Comparison of ENCODE assay signal across 2 cellular contexts in the genomic region with DNA sequence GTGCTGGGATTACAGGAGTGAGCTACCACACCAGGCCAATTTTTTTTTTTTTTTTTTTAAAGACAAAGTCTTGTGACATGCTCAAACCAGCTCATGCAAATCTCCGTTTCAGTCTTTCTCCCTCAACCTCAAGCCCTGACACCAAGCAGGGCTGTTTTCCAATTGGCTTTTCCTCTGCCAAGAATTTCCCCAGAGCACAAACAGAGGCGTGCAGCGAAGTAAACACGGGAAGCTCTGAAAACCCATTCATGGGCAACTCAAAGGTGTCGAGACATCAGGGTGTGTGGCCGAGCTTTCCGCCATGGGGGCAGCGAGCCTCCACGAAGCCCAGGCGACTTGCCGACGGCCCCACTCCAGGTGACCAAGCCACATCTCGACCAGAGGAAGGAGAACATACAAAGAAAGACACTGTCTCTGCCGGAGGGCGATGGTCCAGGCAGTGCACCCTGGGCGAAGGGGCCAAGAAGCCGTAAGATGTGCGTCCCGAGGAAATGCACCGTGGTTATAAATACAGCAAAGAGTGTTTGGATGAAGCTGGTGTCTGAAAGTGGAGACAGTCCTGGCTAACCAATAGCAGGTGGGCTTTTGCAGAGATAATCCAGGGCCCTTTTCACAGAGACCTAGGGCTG.
A peak's percentile ranks its signal among the peaks of the same experiment; 100 is the strongest.
TF ChIP-seq lines count a peak whose summit lies in the region.

No MANE protein-coding gene starts in this region.

TF ChIP-seq in GM23338, 12 proteins besides CTCF, POLR2A, EP300 and RAD21 (continued from another document):
- TF ChIP-seq, protein P1, sequence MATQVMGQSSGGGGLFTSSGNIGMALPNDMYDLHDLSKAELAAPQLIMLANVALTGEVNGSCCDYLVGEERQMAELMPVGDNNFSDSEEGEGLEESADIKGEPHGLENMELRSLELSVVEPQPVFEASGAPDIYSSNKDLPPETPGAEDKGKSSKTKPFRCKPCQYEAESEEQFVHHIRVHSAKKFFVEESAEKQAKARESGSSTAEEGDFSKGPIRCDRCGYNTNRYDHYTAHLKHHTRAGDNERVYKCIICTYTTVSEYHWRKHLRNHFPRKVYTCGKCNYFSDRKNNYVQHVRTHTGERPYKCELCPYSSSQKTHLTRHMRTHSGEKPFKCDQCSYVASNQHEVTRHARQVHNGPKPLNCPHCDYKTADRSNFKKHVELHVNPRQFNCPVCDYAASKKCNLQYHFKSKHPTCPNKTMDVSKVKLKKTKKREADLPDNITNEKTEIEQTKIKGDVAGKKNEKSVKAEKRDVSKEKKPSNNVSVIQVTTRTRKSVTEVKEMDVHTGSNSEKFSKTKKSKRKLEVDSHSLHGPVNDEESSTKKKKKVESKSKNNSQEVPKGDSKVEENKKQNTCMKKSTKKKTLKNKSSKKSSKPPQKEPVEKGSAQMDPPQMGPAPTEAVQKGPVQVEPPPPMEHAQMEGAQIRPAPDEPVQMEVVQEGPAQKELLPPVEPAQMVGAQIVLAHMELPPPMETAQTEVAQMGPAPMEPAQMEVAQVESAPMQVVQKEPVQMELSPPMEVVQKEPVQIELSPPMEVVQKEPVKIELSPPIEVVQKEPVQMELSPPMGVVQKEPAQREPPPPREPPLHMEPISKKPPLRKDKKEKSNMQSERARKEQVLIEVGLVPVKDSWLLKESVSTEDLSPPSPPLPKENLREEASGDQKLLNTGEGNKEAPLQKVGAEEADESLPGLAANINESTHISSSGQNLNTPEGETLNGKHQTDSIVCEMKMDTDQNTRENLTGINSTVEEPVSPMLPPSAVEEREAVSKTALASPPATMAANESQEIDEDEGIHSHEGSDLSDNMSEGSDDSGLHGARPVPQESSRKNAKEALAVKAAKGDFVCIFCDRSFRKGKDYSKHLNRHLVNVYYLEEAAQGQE (IDR thresholded peaks at IDR 0.05; ENCODE audit: unreplicated experiment): no peak
- TF ChIP-seq, protein P2, sequence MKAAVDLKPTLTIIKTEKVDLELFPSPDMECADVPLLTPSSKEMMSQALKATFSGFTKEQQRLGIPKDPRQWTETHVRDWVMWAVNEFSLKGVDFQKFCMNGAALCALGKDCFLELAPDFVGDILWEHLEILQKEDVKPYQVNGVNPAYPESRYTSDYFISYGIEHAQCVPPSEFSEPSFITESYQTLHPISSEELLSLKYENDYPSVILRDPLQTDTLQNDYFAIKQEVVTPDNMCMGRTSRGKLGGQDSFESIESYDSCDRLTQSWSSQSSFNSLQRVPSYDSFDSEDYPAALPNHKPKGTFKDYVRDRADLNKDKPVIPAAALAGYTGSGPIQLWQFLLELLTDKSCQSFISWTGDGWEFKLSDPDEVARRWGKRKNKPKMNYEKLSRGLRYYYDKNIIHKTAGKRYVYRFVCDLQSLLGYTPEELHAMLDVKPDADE (IDR thresholded peaks at IDR 0.05): no peak
- TF ChIP-seq POLR2AphosphoS5 (IDR thresholded peaks at IDR 0.05; ENCODE audit: low read depth): no peak
- TF ChIP-seq CREB1 (CRISPR knock-in tag; IDR thresholded peaks at IDR 0.05; ENCODE audit: low read depth): no peak
- TF ChIP-seq JUNB (IDR thresholded peaks at IDR 0.05; ENCODE audit: unreplicated experiment): no peak
- TF ChIP-seq, protein P3, sequence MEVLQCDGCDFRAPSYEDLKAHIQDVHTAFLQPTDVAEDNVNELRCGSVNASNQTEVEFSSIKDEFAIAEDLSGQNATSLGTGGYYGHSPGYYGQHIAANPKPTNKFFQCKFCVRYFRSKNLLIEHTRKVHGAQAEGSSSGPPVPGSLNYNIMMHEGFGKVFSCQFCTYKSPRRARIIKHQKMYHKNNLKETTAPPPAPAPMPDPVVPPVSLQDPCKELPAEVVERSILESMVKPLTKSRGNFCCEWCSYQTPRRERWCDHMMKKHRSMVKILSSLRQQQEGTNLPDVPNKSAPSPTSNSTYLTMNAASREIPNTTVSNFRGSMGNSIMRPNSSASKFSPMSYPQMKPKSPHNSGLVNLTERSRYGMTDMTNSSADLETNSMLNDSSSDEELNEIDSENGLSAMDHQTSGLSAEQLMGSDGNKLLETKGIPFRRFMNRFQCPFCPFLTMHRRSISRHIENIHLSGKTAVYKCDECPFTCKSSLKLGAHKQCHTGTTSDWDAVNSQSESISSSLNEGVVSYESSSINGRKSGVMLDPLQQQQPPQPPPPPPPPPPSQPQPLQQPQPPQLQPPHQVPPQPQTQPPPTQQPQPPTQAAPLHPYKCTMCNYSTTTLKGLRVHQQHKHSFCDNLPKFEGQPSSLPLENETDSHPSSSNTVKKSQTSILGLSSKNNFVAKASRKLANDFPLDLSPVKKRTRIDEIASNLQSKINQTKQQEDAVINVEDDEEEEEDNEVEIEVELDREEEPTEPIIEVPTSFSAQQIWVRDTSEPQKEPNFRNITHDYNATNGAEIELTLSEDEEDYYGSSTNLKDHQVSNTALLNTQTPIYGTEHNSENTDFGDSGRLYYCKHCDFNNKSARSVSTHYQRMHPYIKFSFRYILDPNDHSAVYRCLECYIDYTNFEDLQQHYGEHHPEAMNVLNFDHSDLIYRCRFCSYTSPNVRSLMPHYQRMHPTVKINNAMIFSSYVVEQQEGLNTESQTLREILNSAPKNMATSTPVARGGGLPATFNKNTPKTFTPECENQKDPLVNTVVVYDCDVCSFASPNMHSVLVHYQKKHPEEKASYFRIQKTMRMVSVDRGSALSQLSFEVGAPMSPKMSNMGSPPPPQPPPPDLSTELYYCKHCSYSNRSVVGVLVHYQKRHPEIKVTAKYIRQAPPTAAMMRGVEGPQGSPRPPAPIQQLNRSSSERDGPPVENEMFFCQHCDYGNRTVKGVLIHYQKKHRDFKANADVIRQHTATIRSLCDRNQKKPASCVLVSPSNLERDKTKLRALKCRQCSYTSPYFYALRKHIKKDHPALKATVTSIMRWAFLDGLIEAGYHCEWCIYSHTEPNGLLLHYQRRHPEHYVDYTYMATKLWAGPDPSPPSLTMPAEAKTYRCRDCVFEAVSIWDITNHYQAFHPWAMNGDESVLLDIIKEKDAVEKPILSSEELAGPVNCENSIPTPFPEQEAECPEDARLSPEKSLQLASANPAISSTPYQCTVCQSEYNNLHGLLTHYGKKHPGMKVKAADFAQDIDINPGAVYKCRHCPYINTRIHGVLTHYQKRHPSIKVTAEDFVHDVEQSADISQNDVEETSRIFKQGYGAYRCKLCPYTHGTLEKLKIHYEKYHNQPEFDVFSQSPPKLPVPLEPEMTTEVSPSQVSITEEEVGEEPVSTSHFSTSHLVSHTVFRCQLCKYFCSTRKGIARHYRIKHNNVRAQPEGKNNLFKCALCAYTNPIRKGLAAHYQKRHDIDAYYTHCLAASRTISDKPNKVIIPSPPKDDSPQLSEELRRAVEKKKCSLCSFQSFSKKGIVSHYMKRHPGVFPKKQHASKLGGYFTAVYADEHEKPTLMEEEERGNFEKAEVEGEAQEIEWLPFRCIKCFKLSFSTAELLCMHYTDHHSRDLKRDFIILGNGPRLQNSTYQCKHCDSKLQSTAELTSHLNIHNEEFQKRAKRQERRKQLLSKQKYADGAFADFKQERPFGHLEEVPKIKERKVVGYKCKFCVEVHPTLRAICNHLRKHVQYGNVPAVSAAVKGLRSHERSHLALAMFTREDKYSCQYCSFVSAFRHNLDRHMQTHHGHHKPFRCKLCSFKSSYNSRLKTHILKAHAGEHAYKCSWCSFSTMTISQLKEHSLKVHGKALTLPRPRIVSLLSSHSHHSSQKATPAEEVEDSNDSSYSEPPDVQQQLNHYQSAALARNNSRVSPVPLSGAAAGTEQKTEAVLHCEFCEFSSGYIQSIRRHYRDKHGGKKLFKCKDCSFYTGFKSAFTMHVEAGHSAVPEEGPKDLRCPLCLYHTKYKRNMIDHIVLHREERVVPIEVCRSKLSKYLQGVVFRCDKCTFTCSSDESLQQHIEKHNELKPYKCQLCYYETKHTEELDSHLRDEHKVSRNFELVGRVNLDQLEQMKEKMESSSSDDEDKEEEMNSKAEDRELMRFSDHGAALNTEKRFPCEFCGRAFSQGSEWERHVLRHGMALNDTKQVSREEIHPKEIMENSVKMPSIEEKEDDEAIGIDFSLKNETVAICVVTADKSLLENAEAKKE (CRISPR knock-in tag; IDR thresholded peaks at IDR 0.05): no peak
- TF ChIP-seq EZH2 (IDR thresholded peaks at IDR 0.05; ENCODE audit: low read depth, unreplicated experiment): no peak
- no peak for TF ChIP-seq ZNF114 (CRISPR knock-in tag; IDR thresholded peaks at IDR 0.05)
- TF ChIP-seq EZH2phosphoT487 (IDR thresholded peaks at IDR 0.05; ENCODE audit: unreplicated experiment): no peak
TF ChIP-seq in GM23338: peak in this region for 0.

TF ChIP-seq in HepG2, 621 proteins besides CTCF, POLR2A, EP300 and RAD21 (continued from another document and continues in another):
- TF ChIP-seq, protein P4, sequence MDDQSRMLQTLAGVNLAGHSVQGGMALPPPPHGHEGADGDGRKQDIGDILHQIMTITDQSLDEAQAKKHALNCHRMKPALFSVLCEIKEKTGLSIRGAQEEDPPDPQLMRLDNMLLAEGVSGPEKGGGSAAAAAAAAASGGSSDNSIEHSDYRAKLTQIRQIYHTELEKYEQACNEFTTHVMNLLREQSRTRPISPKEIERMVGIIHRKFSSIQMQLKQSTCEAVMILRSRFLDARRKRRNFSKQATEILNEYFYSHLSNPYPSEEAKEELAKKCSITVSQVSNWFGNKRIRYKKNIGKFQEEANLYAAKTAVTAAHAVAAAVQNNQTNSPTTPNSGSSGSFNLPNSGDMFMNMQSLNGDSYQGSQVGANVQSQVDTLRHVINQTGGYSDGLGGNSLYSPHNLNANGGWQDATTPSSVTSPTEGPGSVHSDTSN (CRISPR knock-in tag; IDR thresholded peaks at IDR 0.05; ENCODE audit: borderline replicate concordance): no peak
- TF ChIP-seq MEIS2 (CRISPR knock-in tag; IDR thresholded peaks at IDR 0.05) (no peak), ATF1 (CRISPR knock-in tag; IDR thresholded peaks at IDR 0.05) (no peak), ZNF501 (CRISPR knock-in tag; IDR thresholded peaks at IDR 0.05) (no peak), ZNF772 (CRISPR knock-in tag; IDR thresholded peaks at IDR 0.05) (peak; percentile 66; the same call in 1 of the 2 replicates), NFKBIZ (CRISPR knock-in tag; IDR thresholded peaks at IDR 0.05) (no peak), PHF20 (CRISPR knock-in tag; IDR thresholded peaks at IDR 0.05) (no peak), HMG20B (CRISPR knock-in tag; conservative IDR thresholded peaks at IDR 0.05) (no peak), ATRX (CRISPR knock-in tag; IDR thresholded peaks at IDR 0.05; ENCODE audit: borderline replicate concordance) (no peak), CENPT (CRISPR knock-in tag; IDR thresholded peaks at IDR 0.05; ENCODE audit: low read depth) (no peak), THAP11 (CRISPR knock-in tag; IDR thresholded peaks at IDR 0.05) (0 out of 2 replicates have a peak, but pooled peaks have one; percentile 22), JUN (CRISPR knock-in tag; IDR thresholded peaks at IDR 0.05) (no peak), ZSCAN20 (CRISPR knock-in tag; IDR thresholded peaks at IDR 0.05; ENCODE audit: borderline replicate concordance) (no peak), ZNF629 (CRISPR knock-in tag; conservative IDR thresholded peaks at IDR 0.05) (no peak), RELA (CRISPR knock-in tag; IDR thresholded peaks at IDR 0.05) (no peak), NFKB2 (CRISPR knock-in tag; IDR thresholded peaks at IDR 0.05; ENCODE audit: borderline replicate concordance) (no peak), ZNF296 (CRISPR knock-in tag; conservative IDR thresholded peaks at IDR 0.05) (no peak), SRF (IDR thresholded peaks at IDR 0.05; ENCODE audit: low read depth, low read length) (no peak), ADNP (CRISPR knock-in tag; IDR thresholded peaks at IDR 0.05) (no peak), KLF13 (CRISPR knock-in tag; IDR thresholded peaks at IDR 0.05) (no peak), ISL2 (CRISPR knock-in tag; IDR thresholded peaks at IDR 0.05) (no peak), PAF1 (CRISPR knock-in tag; IDR thresholded peaks at IDR 0.05) (no peak), TBP (CRISPR knock-in tag; IDR thresholded peaks at IDR 0.05) (no peak)
- TF ChIP-seq, protein P5, sequence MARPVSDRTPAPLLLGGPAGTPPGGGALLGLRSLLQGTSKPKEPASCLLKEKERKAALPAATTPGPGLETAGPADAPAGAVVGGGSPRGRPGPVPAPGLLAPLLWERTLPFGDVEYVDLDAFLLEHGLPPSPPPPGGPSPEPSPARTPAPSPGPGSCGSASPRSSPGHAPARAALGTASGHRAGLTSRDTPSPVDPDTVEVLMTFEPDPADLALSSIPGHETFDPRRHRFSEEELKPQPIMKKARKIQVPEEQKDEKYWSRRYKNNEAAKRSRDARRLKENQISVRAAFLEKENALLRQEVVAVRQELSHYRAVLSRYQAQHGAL (CRISPR knock-in tag; IDR thresholded peaks at IDR 0.05; ENCODE audit: not compliant biosample characterization): no peak
- TF ChIP-seq, protein P6, sequence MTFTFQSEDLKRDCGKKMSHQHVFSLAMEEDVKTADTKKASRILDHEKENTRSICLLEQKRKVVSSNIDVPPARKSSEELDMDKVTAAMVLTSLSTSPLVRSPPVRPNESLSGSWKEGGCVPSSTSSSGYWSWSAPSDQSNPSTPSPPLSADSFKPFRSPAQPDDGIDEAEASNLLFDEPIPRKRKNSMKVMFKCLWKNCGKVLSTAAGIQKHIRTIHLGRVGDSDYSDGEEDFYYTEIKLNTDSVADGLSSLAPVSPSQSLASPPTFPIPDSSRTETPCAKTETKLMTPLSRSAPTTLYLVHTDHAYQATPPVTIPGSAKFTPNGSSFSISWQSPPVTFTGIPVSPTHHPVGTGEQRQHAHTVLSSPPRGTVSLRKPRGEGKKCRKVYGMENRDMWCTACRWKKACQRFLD (CRISPR knock-in tag; IDR thresholded peaks at IDR 0.05; ENCODE audit: borderline replicate concordance): no peak
- TF ChIP-seq, protein P7, sequence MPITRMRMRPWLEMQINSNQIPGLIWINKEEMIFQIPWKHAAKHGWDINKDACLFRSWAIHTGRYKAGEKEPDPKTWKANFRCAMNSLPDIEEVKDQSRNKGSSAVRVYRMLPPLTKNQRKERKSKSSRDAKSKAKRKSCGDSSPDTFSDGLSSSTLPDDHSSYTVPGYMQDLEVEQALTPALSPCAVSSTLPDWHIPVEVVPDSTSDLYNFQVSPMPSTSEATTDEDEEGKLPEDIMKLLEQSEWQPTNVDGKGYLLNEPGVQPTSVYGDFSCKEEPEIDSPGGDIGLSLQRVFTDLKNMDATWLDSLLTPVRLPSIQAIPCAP (CRISPR knock-in tag; IDR thresholded peaks at IDR 0.05; ENCODE audit: low read depth): no peak
- TF ChIP-seq, protein P8, sequence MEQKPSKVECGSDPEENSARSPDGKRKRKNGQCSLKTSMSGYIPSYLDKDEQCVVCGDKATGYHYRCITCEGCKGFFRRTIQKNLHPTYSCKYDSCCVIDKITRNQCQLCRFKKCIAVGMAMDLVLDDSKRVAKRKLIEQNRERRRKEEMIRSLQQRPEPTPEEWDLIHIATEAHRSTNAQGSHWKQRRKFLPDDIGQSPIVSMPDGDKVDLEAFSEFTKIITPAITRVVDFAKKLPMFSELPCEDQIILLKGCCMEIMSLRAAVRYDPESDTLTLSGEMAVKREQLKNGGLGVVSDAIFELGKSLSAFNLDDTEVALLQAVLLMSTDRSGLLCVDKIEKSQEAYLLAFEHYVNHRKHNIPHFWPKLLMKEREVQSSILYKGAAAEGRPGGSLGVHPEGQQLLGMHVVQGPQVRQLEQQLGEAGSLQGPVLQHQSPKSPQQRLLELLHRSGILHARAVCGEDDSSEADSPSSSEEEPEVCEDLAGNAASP (CRISPR knock-in tag; IDR thresholded peaks at IDR 0.05; ENCODE audit: borderline replicate concordance): no peak
- TF ChIP-seq, protein P9, sequence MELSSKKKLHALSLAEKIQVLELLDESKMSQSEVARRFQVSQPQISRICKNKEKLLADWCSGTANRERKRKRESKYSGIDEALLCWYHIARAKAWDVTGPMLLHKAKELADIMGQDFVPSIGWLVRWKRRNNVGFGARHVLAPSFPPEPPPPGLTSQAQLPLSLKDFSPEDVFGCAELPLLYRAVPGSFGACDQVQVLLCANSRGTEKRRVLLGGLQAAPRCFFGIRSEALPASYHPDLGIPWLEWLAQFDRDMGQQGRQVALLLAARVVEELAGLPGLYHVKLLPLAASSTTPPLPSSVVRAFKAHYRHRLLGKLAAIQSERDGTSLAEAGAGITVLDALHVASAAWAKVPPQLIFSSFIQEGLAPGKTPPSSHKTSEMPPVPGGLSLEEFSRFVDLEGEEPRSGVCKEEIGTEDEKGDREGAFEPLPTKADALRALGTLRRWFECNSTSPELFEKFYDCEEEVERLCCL (CRISPR knock-in tag; IDR thresholded peaks at IDR 0.05; ENCODE audit: borderline replicate concordance): no peak
